Comparison of ENCODE assay signal across 1 cellular context in the genomic region with DNA sequence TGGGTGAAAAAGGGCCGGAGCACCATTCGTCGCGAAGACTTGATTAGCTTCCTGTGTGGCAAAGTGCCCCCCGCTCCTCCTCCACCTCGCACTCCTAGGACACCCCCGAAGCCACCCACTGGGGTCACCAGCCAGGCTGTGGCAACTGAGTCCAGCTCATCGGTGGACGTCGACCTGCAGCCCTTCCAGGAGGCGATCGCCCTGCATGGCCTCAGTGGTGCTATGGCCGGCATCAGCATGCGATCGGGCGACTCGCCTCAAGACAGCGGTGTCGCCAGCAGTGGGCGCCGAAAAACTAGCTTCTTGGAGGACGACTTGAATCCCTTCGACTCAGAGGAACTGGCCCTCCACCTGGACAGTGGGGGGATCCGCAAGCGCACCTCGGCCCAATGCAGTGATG.
TF ChIP-seq lines count a peak whose summit lies in the region.

No MANE protein-coding gene starts in this region.

TF ChIP-seq in K562, 482 proteins besides CTCF, POLR2A, EP300 and RAD21 (continued from another document):
- TF ChIP-seq ZNF24 (IDR thresholded peaks at IDR 0.05) (no peak), NR3C1 (CRISPR knock-in tag; IDR thresholded peaks at IDR 0.05) (no peak), TAF15 (IDR thresholded peaks at IDR 0.05; ENCODE audit: low read depth, low read length) (no peak), KDM2B (CRISPR knock-in tag; IDR thresholded peaks at IDR 0.05) (no peak), KLF1 (tag; IDR thresholded peaks at IDR 0.05) (no peak)
- TF ChIP-seq, protein P1, sequence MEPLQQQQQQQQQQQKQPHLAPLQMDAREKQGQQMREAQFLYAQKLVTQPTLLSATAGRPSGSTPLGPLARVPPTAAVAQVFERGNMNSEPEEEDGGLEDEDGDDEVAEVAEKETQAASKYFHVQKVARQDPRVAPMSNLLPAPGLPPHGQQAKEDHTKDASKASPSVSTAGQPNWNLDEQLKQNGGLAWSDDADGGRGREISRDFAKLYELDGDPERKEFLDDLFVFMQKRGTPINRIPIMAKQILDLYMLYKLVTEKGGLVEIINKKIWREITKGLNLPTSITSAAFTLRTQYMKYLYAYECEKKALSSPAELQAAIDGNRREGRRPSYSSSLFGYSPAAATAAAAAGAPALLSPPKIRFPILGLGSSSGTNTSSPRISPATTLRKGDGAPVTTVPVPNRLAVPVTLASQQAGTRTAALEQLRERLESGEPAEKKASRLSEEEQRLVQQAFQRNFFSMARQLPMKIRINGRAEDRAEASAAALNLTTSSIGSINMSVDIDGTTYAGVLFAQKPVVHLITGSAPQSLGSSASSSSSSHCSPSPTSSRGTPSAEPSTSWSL (CRISPR knock-in tag; IDR thresholded peaks at IDR 0.05; ENCODE audit: borderline replicate concordance) = no peak
- TF ChIP-seq, protein P2, sequence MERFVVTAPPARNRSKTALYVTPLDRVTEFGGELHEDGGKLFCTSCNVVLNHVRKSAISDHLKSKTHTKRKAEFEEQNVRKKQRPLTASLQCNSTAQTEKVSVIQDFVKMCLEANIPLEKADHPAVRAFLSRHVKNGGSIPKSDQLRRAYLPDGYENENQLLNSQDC (CRISPR knock-in tag; IDR thresholded peaks at IDR 0.05) = no peak
